Comparison of ENCODE assay signal across 2 cellular contexts in the genomic region with DNA sequence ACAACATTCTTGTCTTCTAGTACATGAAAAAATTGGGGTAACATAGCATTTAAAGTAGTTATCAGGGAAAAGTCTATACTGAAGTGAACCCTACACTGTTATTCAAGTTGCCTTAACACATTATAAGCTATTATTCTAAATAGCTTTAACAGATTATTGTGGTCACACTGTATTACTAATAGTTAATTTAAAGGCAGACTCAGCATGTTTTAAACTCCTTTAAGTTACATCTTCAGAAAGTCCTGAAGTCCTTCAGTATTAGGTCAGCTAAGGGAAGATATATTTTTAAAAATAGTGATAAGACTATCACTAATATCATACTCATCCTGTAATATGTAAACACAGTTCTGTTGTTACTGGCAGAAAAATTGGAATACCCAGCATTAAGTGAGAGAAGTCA.
TF ChIP-seq lines count a peak whose summit lies in the region.

No MANE protein-coding gene starts in this region.

TF ChIP-seq in IMR-90, 13 proteins besides CTCF, POLR2A, EP300 and RAD21 (continued from another document):
- TF ChIP-seq, protein P1, sequence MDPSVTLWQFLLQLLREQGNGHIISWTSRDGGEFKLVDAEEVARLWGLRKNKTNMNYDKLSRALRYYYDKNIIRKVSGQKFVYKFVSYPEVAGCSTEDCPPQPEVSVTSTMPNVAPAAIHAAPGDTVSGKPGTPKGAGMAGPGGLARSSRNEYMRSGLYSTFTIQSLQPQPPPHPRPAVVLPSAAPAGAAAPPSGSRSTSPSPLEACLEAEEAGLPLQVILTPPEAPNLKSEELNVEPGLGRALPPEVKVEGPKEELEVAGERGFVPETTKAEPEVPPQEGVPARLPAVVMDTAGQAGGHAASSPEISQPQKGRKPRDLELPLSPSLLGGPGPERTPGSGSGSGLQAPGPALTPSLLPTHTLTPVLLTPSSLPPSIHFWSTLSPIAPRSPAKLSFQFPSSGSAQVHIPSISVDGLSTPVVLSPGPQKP (IDR thresholded peaks at IDR 0.05; ENCODE audit: borderline replicate concordance, low read depth, low read length): no peak
- TF ChIP-seq, protein P2, sequence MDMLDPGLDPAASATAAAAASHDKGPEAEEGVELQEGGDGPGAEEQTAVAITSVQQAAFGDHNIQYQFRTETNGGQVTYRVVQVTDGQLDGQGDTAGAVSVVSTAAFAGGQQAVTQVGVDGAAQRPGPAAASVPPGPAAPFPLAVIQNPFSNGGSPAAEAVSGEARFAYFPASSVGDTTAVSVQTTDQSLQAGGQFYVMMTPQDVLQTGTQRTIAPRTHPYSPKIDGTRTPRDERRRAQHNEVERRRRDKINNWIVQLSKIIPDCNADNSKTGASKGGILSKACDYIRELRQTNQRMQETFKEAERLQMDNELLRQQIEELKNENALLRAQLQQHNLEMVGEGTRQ (IDR thresholded peaks at IDR 0.05; ENCODE audit: low read depth, low read length): no peak

TF ChIP-seq in K562, 482 proteins besides CTCF, POLR2A, EP300 and RAD21 (continued from another document):
- TF ChIP-seq, protein P3, sequence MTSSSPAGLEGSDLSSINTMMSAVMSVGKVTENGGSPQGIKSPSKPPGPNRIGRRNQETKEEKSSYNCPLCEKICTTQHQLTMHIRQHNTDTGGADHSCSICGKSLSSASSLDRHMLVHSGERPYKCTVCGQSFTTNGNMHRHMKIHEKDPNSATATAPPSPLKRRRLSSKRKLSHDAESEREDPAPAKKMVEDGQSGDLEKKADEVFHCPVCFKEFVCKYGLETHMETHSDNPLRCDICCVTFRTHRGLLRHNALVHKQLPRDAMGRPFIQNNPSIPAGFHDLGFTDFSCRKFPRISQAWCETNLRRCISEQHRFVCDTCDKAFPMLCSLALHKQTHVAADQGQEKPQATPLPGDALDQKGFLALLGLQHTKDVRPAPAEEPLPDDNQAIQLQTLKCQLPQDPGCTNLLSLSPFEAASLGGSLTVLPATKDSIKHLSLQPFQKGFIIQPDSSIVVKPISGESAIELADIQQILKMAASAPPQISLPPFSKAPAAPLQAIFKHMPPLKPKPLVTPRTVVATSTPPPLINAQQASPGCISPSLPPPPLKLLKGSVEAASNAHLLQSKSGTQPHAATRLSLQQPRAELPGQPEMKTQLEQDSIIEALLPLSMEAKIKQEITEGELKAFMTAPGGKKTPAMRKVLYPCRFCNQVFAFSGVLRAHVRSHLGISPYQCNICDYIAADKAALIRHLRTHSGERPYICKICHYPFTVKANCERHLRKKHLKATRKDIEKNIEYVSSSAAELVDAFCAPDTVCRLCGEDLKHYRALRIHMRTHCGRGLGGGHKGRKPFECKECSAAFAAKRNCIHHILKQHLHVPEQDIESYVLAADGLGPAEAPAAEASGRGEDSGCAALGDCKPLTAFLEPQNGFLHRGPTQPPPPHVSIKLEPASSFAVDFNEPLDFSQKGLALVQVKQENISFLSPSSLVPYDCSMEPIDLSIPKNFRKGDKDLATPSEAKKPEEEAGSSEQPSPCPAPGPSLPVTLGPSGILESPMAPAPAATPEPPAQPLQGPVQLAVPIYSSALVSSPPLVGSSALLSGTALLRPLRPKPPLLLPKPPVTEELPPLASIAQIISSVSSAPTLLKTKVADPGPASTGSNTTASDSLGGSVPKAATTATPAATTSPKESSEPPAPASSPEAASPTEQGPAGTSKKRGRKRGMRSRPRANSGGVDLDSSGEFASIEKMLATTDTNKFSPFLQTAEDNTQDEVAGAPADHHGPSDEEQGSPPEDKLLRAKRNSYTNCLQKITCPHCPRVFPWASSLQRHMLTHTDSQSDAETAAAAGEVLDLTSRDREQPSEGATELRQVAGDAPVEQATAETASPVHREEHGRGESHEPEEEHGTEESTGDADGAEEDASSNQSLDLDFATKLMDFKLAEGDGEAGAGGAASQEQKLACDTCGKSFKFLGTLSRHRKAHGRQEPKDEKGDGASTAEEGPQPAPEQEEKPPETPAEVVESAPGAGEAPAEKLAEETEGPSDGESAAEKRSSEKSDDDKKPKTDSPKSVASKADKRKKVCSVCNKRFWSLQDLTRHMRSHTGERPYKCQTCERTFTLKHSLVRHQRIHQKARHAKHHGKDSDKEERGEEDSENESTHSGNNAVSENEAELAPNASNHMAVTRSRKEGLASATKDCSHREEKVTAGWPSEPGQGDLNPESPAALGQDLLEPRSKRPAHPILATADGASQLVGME (CRISPR knock-in tag; IDR thresholded peaks at IDR 0.05): no peak
- TF ChIP-seq MXI1 (IDR thresholded peaks at IDR 0.05; ENCODE audit: low read depth, low read length) (no peak), CREM (IDR thresholded peaks at IDR 0.05; ENCODE audit: low read depth) (no peak), MEF2D (tag; conservative IDR thresholded peaks at IDR 0.05; ENCODE audit: low read depth) (no peak), PRPF4 (IDR thresholded peaks at IDR 0.05; ENCODE audit: insufficient read depth, low read depth, low read length, poor library complexity, severe bottlenecking) (no peak), C11orf30 (IDR thresholded peaks at IDR 0.05; ENCODE audit: low read depth) (peak; percentile 63; the same call in 1 of the 2 replicates), ERF (CRISPR knock-in tag; IDR thresholded peaks at IDR 0.05) (no peak), ZNF764 (CRISPR knock-in tag; IDR thresholded peaks at IDR 0.05; ENCODE audit: low read depth) (no peak)
- TF ChIP-seq, protein P4, sequence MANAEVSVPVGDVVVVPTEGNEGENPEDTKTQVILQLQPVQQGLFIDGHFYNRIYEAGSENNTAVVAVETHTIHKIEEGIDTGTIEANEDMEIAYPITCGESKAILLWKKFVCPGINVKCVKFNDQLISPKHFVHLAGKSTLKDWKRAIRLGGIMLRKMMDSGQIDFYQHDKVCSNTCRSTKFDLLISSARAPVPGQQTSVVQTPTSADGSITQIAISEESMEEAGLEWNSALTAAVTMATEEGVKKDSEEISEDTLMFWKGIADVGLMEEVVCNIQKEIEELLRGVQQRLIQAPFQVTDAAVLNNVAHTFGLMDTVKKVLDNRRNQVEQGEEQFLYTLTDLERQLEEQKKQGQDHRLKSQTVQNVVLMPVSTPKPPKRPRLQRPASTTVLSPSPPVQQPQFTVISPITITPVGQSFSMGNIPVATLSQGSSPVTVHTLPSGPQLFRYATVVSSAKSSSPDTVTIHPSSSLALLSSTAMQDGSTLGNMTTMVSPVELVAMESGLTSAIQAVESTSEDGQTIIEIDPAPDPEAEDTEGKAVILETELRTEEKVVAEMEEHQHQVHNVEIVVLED (CRISPR knock-in tag; IDR thresholded peaks at IDR 0.05): no peak
